In genomic region chr16:67841816-67842508, GRCh38 we compare ENCODE assay signal across 1 cellular context.
TF ChIP-seq lines count a peak whose summit lies in the region.

Gene THAP11 (plus strand): TSS chr16:67842320. CDS start chr16:67842555, 235 bp downstream.

TF ChIP-seq in GM23338, 12 proteins besides CTCF, POLR2A, EP300 and RAD21 (continued from another document):
- TF ChIP-seq REST (IDR thresholded peaks at IDR 0.05; ENCODE audit: unreplicated experiment) (no peak), JUNB (IDR thresholded peaks at IDR 0.05; ENCODE audit: unreplicated experiment) (no peak), EZH2phosphoT487 (IDR thresholded peaks at IDR 0.05; ENCODE audit: unreplicated experiment) (no peak), ZNF331 (CRISPR knock-in tag; IDR thresholded peaks at IDR 0.05; ENCODE audit: low read depth) (no peak), ETS1 (IDR thresholded peaks at IDR 0.05) (peak; percentile 95), EZH2 (IDR thresholded peaks at IDR 0.05; ENCODE audit: low read depth, unreplicated experiment) (no peak), CREB1 (CRISPR knock-in tag; IDR thresholded peaks at IDR 0.05; ENCODE audit: low read depth) (no peak), ZNF462 (CRISPR knock-in tag; IDR thresholded peaks at IDR 0.05) (no peak), ZNF114 (CRISPR knock-in tag; IDR thresholded peaks at IDR 0.05) (no peak)
